Comparison of ENCODE assay signal across 7 cellular contexts in the genomic region with DNA sequence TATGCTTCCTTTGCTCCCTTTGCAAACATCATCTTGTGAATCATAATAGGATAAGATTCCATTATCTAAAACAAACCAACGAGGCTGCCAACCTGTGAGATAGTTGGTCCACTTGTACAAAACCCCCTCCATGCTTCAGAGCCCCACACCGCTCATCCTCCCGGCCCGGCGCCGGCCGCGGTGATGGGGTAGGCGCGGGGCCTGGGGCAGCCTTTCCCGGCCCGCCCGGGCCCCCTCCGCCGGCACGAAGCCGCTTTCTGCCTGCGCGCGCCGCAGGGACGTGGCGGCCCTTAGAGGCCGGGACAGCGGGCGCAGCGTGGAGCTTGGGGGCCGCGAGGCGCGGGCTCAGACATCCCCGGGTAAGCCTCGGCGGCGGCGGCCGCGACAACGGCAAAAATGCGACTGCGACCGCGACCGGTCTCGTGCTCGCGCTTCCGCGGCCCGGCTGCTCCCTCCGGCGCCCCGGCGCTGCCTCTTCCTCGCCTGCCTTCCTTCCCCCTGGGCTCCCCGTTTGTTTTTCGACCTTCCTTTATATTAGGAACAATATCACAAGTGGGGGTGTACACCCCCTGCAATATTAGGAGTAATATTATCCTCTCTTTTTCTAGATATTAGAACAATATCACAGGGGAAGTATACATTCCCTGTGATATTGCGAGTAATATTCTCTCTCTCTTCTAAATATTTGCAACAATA. TPM values are rescaled to one million over a fixed set of nuclear protein-coding genes. Genes with fewer than 3 reads are reported as not detected.
DNase-seq lines count a peak whose midpoint lies in the region; ATAC-seq, FAIRE-seq and TF ChIP-seq lines count a peak whose summit lies in the region.

No MANE protein-coding gene starts in this region.

- H3K9me3 ChIP-seq in neutrophil = no peaks in the 10 kb centered on the region

- CTCF ChIA-PET in T-cell (lab: Charles Lee) = interaction anchor here in 1 of 2 donors (0.9 to 1.0 kb wide), 2 partner anchors 10 to 47 kb away, joined by 3 to 4 read pairs; no protein-coding TSS in a partner anchor

- H3K27me3 Mint-ChIP-seq in HFFc6 (ENCODE audit: insufficient read depth) (peaks cover 25% of the 10 kb centered on the region), T-cell (peaks cover 23 to 24% of the 10 kb centered on the region in 2 donors)

- H3K9me3 Mint-ChIP-seq in HFFc6 (no peaks in the 10 kb centered on the region), T-cell (no peaks in the 10 kb centered on the region)

- peaks cover 85% of the 10 kb centered on the region for H3K27me3 ChIP-seq in neutrophil

- peak; percentile 69 to 80 (median 75) for ATAC-seq in T-cell (replicated peaks in 1 of 4)

- no peaks in the 10 kb centered on the region for H3K36me3 ChIP-seq in neutrophil

- H3K4me1 Mint-ChIP-seq in HFFc6 (ENCODE audit: low read depth) (0 out of 2 replicates have a peak, but pooled peaks cover under 1% of the 10 kb centered on the region), T-cell (peaks cover 20 to 27% (median 24%) of the 10 kb centered on the region in 3 donors)

- DNase-seq in HFFc6 (no peak), T-cell (peak in 25 of 34 experiments; percentile 17 to 57 (median 36)), NCI-H1048 (lab: John Stamatoyannopoulos, UW) (no peak), HTR-8/SVneo (ENCODE audit: insufficient read length, low spot score) (no peak), D721Med (ENCODE audit: insufficient read length, low spot score) (no peak)

- H3K27ac ChIP-seq in cingulate gyrus (ENCODE audit: low read depth, low read length) (peak overlapping the region; percentile 29), neutrophil (peak overlapping the region; percentile 40)

- no peak overlapping the region for H3K27ac Mint-ChIP-seq in HFFc6
- peak overlapping the region; percentile 93 to 95 for H3K27ac Mint-ChIP-seq in T-cell

- H3K4me1 ChIP-seq in neutrophil (ENCODE audit: control insufficient read depth in 1 of 2, insufficient read depth in 1 of 2, low read depth in 1 of 2, low read length in 1 of 2) = peaks cover 24 to 29% of the 10 kb centered on the region in 2 experiments

- H3K4me3 ChIP-seq in neutrophil (ENCODE audit: low read depth in 1 of 2, low read length in 1 of 2) = peak overlapping the region; percentile 31 to 55

- TF ChIP-seq CTCF in HFFc6 (IDR thresholded peaks at IDR 0.05) = no peak
- no peak for TF ChIP-seq CTCF in neutrophil (IDR thresholded peaks at IDR 0.05)
- TF ChIP-seq CTCF in D721Med (IDR thresholded peaks at IDR 0.05; ENCODE audit: insufficient read depth, missing control alignments) = no peak

- POLR2A ChIA-PET in T-cell (lab: Charles Lee) = interaction anchor here in 1 of 2 donors (1.0 to 1.5 kb wide), 2 partner anchors 10 to 27 kb away, joined by 3 read pairs; no protein-coding TSS in a partner anchor

- H3K4me3 Mint-ChIP-seq in HFFc6 = peak overlapping the region; percentile 43; the same call in 1 of the 2 replicates
- H3K4me3 Mint-ChIP-seq in T-cell = peak overlapping the region; percentile 82 to 87 (median 85)

- FAIRE-seq in HTR-8/SVneo (lab: Jason Lieb, UNC) = no peak
- no peak for FAIRE-seq in D721Med (lab: Jason Lieb, UNC)

- H3K36me3 Mint-ChIP-seq in HFFc6 (ENCODE audit: low read depth) (no peaks in the 10 kb centered on the region), T-cell (no peaks in the 10 kb centered on the region)

RNA-seq across cellular contexts. Expression of a gene that starts 54.0 kb away (rescaled TPM):
- not detected for total RNA-seq in HFFc6 (2021; fragmentation: NEBNext Ultra II Directional; extraction: Animal tissue kit (Norgen Biotek cat#: 25700))
- total RNA-seq in T-cell = 10 to 100 TPM; 34.5 to 63.1 (median 40.3) TPM

Comparison
In these comparisons a context has a peak if more than half of its experiments do, and no peak if none do; other contexts are left out.
1. DNase-seq: peak in T-cell (25 of 34); none in HFFc6 (single experiment), NCI-H1048 (single experiment), HTR-8/SVneo (single experiment) and D721Med (single experiment).
2. RNA of a gene that starts 54.0 kb away (total RNA-seq): 34.5 to 63.1 TPM in T-cell; not detected in HFFc6; every median in the first group is over 10 times any median in the second.